Comparison of ENCODE assay signal across 42 cellular contexts in the genomic region with DNA sequence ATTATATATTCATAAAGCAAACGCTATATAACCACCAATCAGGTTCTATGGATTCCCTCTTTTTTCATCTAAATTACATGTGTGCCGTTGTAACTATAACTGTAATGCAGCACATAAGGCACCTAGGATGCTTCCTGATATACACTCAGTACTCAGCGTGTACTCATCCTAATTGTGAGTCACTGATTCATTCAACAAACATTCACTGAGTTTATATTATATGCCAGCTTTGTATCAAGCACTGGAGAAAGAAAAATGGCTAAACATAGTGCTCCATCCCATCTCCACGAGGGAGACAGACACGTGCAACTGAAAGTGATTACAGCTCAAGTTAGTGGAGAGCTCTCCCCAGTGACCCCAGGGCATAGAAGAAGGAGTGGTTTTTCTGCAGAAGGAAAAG. TPM values are rescaled to one million over a fixed set of nuclear protein-coding genes. Genes with fewer than 3 reads are reported as not detected.
"Had no signal": no experiment of that assay in that cellular context is flagged by ENCODE, and none has a peak within 500 bp of the region (broad histone marks: within the 10 kb centered on the region; RNA-seq: fewer than 3 reads in every experiment).

No MANE protein-coding gene starts in this region.

- FAIRE-seq: astrocyte, TTC549 had no signal

- H3K27me3 ChIP-seq: adrenal gland, body of pancreas, brain microvascular endothelial cell, breast epithelium, cardiac muscle cell had no signal

- H3K27ac ChIP-seq: adrenal gland, body of pancreas, brain microvascular endothelial cell, breast epithelium, cardiac muscle cell, VCaP had no signal

- H3K9me3 Mint-ChIP-seq: activated CD4-positive, alpha-beta T cell treated with anti-CD3 and anti-CD28 coated beads, Interleukin-2, amount 10 ng/mL, durations not matched to agents 24 days and 14 days; activated T-cell treated with anti-CD3 and anti-CD28 coated beads, Interleukin-2, amount 50 U/mL, for 4 hours; activated T-helper 17 cell treated with anti-CD3 and anti-CD28 coated beads, Interleukin-2, amount 50 U/mL, for 72 hours; T-helper 2 cell treated with Interferon-gamma antibody and Interleukin-4, amounts not matched to agents 5 μg/mL and 100 μg/mL, for 36 hours had no signal

- DNase-seq: activated B cell treated with CpG ODN at 0.5 μM for 24 hours; activated CD4-positive, alpha-beta memory T cell treated with anti-CD3 and anti-CD28 coated beads for 36 hours; activated CD4-positive, alpha-beta T cell treated with anti-CD3 and anti-CD28 coated beads for 4 hours; activated CD4-positive, alpha-beta T cell treated with anti-CD3 and anti-CD28 coated beads, Interleukin-2, amount 10 ng/mL, durations not matched to agents 24 days and 14 days; activated CD4-positive, alpha-beta T cell treated with anti-CD3 and anti-CD28 coated beads, Interleukin-2, amount 50 U/mL, for 1 hour; activated CD4-positive, alpha-beta T cell treated with anti-CD3 and anti-CD28 coated beads, Interleukin-2, amount 50 U/mL, for 4 hours; activated CD4-positive, CD25-positive, alpha-beta regulatory T cell treated with anti-CD3 and anti-CD28 coated beads, Interleukin-2, amount 50 U/mL, for 72 hours; activated CD8-positive, alpha-beta memory T cell treated with anti-CD3 and anti-CD28 coated beads, Interleukin-2, amount 50 U/mL, for 4 hours; activated CD8-positive, alpha-beta T cell treated with anti-CD3 and anti-CD28 coated beads for 36 hours; activated effector memory CD4-positive, alpha-beta T cell treated with anti-CD3 and anti-CD28 coated beads, Interleukin-2, amount 50 U/mL, for 16 hours; activated gamma-delta T cell treated with Interleukin-2 at 50 U/mL for 16 hours; activated naive CD4-positive, alpha-beta T cell; activated naive CD4-positive, alpha-beta T cell treated with anti-CD3 and anti-CD28 coated beads for 36 hours; activated naive CD4-positive, alpha-beta T cell treated with anti-CD3 and anti-CD28 coated beads, Interleukin-2, amount 50 U/mL, for 16 hours; activated naive CD8-positive, alpha-beta T cell treated with anti-CD3 and anti-CD28 coated beads for 36 hours; activated T-cell treated with anti-CD3 and anti-CD28 coated beads for 4 hours; activated T-cell treated with anti-CD3 and anti-CD28 coated beads, Interleukin-2, amount 50 U/mL, for 1 hour; activated T-cell treated with anti-CD3 and anti-CD28 coated beads, Interleukin-2, amount 50 U/mL, for 4 hours; activated T-cell treated with anti-CD3 and anti-CD28 coated beads, Interleukin-2, amount 50 U/mL, for 72 hours; adrenal gland; amniotic stem cell; aorta; body of pancreas; brain microvascular endothelial cell; caudate nucleus; cerebellar nuclear complex; T-helper 1 cell; T-helper 2 cell; T-helper 9 cell had no signal

- H3K36me3 ChIP-seq: adrenal gland, brain microvascular endothelial cell, breast epithelium, cardiac muscle cell had no signal

- H3K4me1 Mint-ChIP-seq: activated CD4-positive, alpha-beta T cell treated with anti-CD3 and anti-CD28 coated beads, Interleukin-2, amount 10 ng/mL, durations not matched to agents 24 days and 14 days; activated T-helper 17 cell treated with anti-CD3 and anti-CD28 coated beads, Interleukin-2, amount 50 U/mL, for 72 hours; central memory CD8-positive, alpha-beta T cell had no signal

- H3K4me1 ChIP-seq: body of pancreas, breast epithelium had no signal

- H3K9me3 ChIP-seq: adrenal gland had no signal

- ATAC-seq: activated CD8-positive, alpha-beta T cell treated with anti-CD3 and anti-CD28 coated beads for 36 hours; activated naive CD4-positive, alpha-beta T cell treated with anti-CD3 and anti-CD28 coated beads, Interleukin-2, amount 50 U/mL, for 72 hours; activated T-cell treated with anti-CD3 and anti-CD28 coated beads, Interleukin-2, amount 50 U/mL, for 4 hours; activated T-cell treated with anti-CD3 and anti-CD28 coated beads, Interleukin-2, amount 50 U/mL, for 72 hours; activated T-helper 17 cell treated with anti-CD3 and anti-CD28 coated beads, Interleukin-2, amount 50 U/mL, for 72 hours; body of pancreas had no signal

- H3K27me3 Mint-ChIP-seq: activated CD4-positive, alpha-beta memory T cell treated with anti-CD3 and anti-CD28 coated beads for 36 hours; activated CD4-positive, alpha-beta T cell treated with anti-CD3 and anti-CD28 coated beads, Interleukin-2, amount 10 ng/mL, durations not matched to agents 24 days and 14 days; central memory CD8-positive, alpha-beta T cell had no signal

- H3K4me3 Mint-ChIP-seq: activated B cell treated with CpG ODN at 0.5 μM for 24 hours; activated CD4-positive, alpha-beta memory T cell treated with anti-CD3 and anti-CD28 coated beads for 36 hours; activated CD4-positive, alpha-beta T cell treated with anti-CD3 and anti-CD28 coated beads, Interleukin-2, amount 10 ng/mL, durations not matched to agents 24 days and 14 days; activated CD8-positive, alpha-beta T cell treated with anti-CD3 and anti-CD28 coated beads for 36 hours; activated naive CD4-positive, alpha-beta T cell treated with anti-CD3 and anti-CD28 coated beads for 36 hours; activated naive CD8-positive, alpha-beta T cell treated with anti-CD3 and anti-CD28 coated beads for 36 hours; activated T-cell treated with anti-CD3 and anti-CD28 coated beads, Interleukin-2, amount 50 U/mL, for 4 hours; activated T-cell treated with anti-CD3 and anti-CD28 coated beads, Interleukin-2, amount 50 U/mL, for 72 hours; activated T-helper 1 cell treated with anti-CD3 and anti-CD28 coated beads, Interleukin-12 subunit alpha, Interleukin-12 subunit beta, Interleukin-2, Interleukin-4 antibody, amounts not matched to agents 30 ng/mL and 10 ng/mL and 1 ng/mL, durations not matched to agents 14 hours and 24 hours and 36 hours; activated T-helper 17 cell treated with anti-CD3 and anti-CD28 coated beads, Interleukin-2, amount 50 U/mL, for 72 hours; central memory CD8-positive, alpha-beta T cell; T-helper 1 cell treated with Interleukin-12 subunit alpha and Interleukin-12 subunit beta and Interleukin-4 antibody, amounts not matched to agents 30 μg/mL and 1 μg/mL, for 36 hours; T-helper 2 cell treated with Interferon-gamma antibody and Interleukin-4, amounts not matched to agents 5 μg/mL and 100 μg/mL, for 36 hours had no signal

- H3K27ac Mint-ChIP-seq: activated B cell treated with CpG ODN at 0.5 μM for 24 hours; activated CD4-positive, alpha-beta memory T cell treated with anti-CD3 and anti-CD28 coated beads for 36 hours; activated CD4-positive, alpha-beta T cell treated with anti-CD3 and anti-CD28 coated beads, Interleukin-2, amount 10 ng/mL, durations not matched to agents 24 days and 14 days; activated CD8-positive, alpha-beta T cell treated with anti-CD3 and anti-CD28 coated beads for 36 hours; activated naive CD4-positive, alpha-beta T cell treated with anti-CD3 and anti-CD28 coated beads for 36 hours; activated naive CD4-positive, alpha-beta T cell treated with anti-CD3 and anti-CD28 coated beads, Interleukin-2, amount 50 U/mL, for 72 hours; activated naive CD8-positive, alpha-beta T cell treated with anti-CD3 and anti-CD28 coated beads for 36 hours; activated T-cell treated with anti-CD3 and anti-CD28 coated beads, Interleukin-2, amount 50 U/mL, for 72 hours; activated T-helper 1 cell treated with anti-CD3 and anti-CD28 coated beads, Interleukin-12 subunit alpha, Interleukin-12 subunit beta, Interleukin-2, Interleukin-4 antibody, amounts not matched to agents 30 ng/mL and 10 ng/mL and 1 ng/mL, durations not matched to agents 14 hours and 24 hours and 36 hours; activated T-helper 17 cell treated with anti-CD3 and anti-CD28 coated beads, Interleukin-2, amount 50 U/mL, for 72 hours; T-helper 1 cell treated with Interleukin-12 subunit alpha and Interleukin-12 subunit beta and Interleukin-4 antibody, amounts not matched to agents 30 μg/mL and 1 μg/mL, for 36 hours; T-helper 2 cell treated with Interferon-gamma antibody and Interleukin-4, amounts not matched to agents 5 μg/mL and 100 μg/mL, for 36 hours had no signal

- H3K4me3 ChIP-seq: adrenal gland, body of pancreas, breast epithelium, cardiac muscle cell had no signal

- H3K36me3 Mint-ChIP-seq: activated CD4-positive, alpha-beta memory T cell treated with anti-CD3 and anti-CD28 coated beads for 36 hours; activated naive CD4-positive, alpha-beta T cell treated with anti-CD3 and anti-CD28 coated beads, Interleukin-2, amount 50 U/mL, for 72 hours; activated naive CD8-positive, alpha-beta T cell treated with anti-CD3 and anti-CD28 coated beads for 36 hours had no signal

RNA-seq across cellular contexts. Expression of a gene that starts 49.9 kb away (rescaled TPM):
- total RNA-seq: activated CD4-positive, alpha-beta memory T cell treated with anti-CD3 and anti-CD28 coated beads for 36 hours; activated CD4-positive, alpha-beta T cell treated with anti-CD3 and anti-CD28 coated beads, Interleukin-2, amount 10 ng/mL, durations not matched to agents 24 days and 14 days; activated CD8-positive, alpha-beta memory T cell treated with anti-CD3 and anti-CD28 coated beads for 36 hours; activated CD8-positive, alpha-beta T cell treated with anti-CD3 and anti-CD28 coated beads for 36 hours; activated naive CD4-positive, alpha-beta T cell treated with anti-CD3 and anti-CD28 coated beads for 36 hours; activated naive CD4-positive, alpha-beta T cell treated with anti-CD3 and anti-CD28 coated beads, Interleukin-2, amount 50 U/mL, for 72 hours; activated naive CD8-positive, alpha-beta T cell treated with anti-CD3 and anti-CD28 coated beads for 36 hours; activated T-cell treated with anti-CD3 and anti-CD28 coated beads, Interleukin-2, amount 50 U/mL, for 4 hours; activated T-cell treated with anti-CD3 and anti-CD28 coated beads, Interleukin-2, amount 50 U/mL, for 72 hours; activated T-helper 1 cell treated with anti-CD3 and anti-CD28 coated beads, Interleukin-12 subunit alpha, Interleukin-12 subunit beta, Interleukin-2, Interleukin-4 antibody, amounts not matched to agents 30 ng/mL and 10 ng/mL and 1 ng/mL, durations not matched to agents 14 hours and 24 hours and 36 hours; activated T-helper 17 cell treated with anti-CD3 and anti-CD28 coated beads, Interleukin-2, amount 50 U/mL, for 72 hours; body of pancreas; chondrocyte had no signal
